In genomic region chr1:37634554-37635308, GRCh38 we compare ENCODE assay signal across 9 cellular contexts. TPM values are rescaled to one million over a fixed set of nuclear protein-coding genes. Genes with fewer than 3 reads are reported as not detected.
DNase-seq lines count a peak whose midpoint lies in the region; ATAC-seq, FAIRE-seq and TF ChIP-seq lines count a peak whose summit lies in the region.
"Had no signal": no experiment of that assay in that cellular context is flagged by ENCODE, and none has a peak within 500 bp of the region (broad histone marks: within the 10 kb centered on the region; RNA-seq: fewer than 3 reads in every experiment).

Gene RSPO1 (minus strand): TSS chr1:37634892. CDS start chr1:37629661, 5,231 bp downstream.

- CTCF ChIA-PET in activated naive CD4-positive, alpha-beta T cell treated with anti-CD3 and anti-CD28 coated beads for 36 hours (lab: Charles Lee), result interaction anchor here (1.8 kb wide), 1 partner anchor 31 kb away, joined by 5 read pairs; no protein-coding TSS in a partner anchor

- H3K9me3 Mint-ChIP-seq in activated naive CD4-positive, alpha-beta T cell treated with anti-CD3 and anti-CD28 coated beads, Interleukin-2, amount 50 U/mL, for 24 hours, result no peaks in the 10 kb centered on the region
- no peaks in the 10 kb centered on the region for H3K9me3 Mint-ChIP-seq in activated naive CD4-positive, alpha-beta T cell treated with anti-CD3 and anti-CD28 coated beads for 36 hours
- no peaks in the 10 kb centered on the region for H3K9me3 Mint-ChIP-seq in type B pancreatic cell

- FAIRE-seq in keratinocyte (lab: Jason Lieb, UNC), result no peak

- H3K4me3 Mint-ChIP-seq in activated naive CD4-positive, alpha-beta T cell treated with anti-CD3 and anti-CD28 coated beads, Interleukin-2, amount 50 U/mL, for 24 hours, result peak within 1 kb of the TSS; percentile 15
- no peak within 1 kb of the TSS for H3K4me3 Mint-ChIP-seq in activated naive CD4-positive, alpha-beta T cell treated with anti-CD3 and anti-CD28 coated beads for 36 hours
- peak within 1 kb of the TSS; percentile 82 for H3K4me3 Mint-ChIP-seq in type B pancreatic cell

- H3K27ac ChIP-seq in keratinocyte (ENCODE audit: control insufficient read depth, insufficient read depth, low read length), result no peak within 1 kb of the TSS
- H3K27ac ChIP-seq in caudate nucleus (ENCODE audit: low read depth, low read length), result no peak within 1 kb of the TSS
- H3K27ac ChIP-seq: KMS-11 had no signal

- peaks cover 52% of the 10 kb centered on the region for H3K27me3 Mint-ChIP-seq in activated naive CD4-positive, alpha-beta T cell treated with anti-CD3 and anti-CD28 coated beads, Interleukin-2, amount 50 U/mL, for 24 hours
- H3K27me3 Mint-ChIP-seq in activated naive CD4-positive, alpha-beta T cell treated with anti-CD3 and anti-CD28 coated beads for 36 hours (ENCODE audit: low read depth), result peaks cover 71% of the 10 kb centered on the region
- H3K27me3 Mint-ChIP-seq in type B pancreatic cell, result peaks cover 70% of the 10 kb centered on the region

- no peak within 1 kb of the TSS for H3K27ac Mint-ChIP-seq in activated naive CD4-positive, alpha-beta T cell treated with anti-CD3 and anti-CD28 coated beads, Interleukin-2, amount 50 U/mL, for 24 hours
- no peak within 1 kb of the TSS for H3K27ac Mint-ChIP-seq in activated naive CD4-positive, alpha-beta T cell treated with anti-CD3 and anti-CD28 coated beads for 36 hours
- H3K27ac Mint-ChIP-seq in type B pancreatic cell, result no peak within 1 kb of the TSS

- H3K36me3 ChIP-seq in keratinocyte (ENCODE audit: control insufficient read depth in 2 of 2, extremely low read depth in 1 of 2, insufficient read depth in 2 of 2, low read length in 2 of 2), result no peaks in the 10 kb centered on the region

- H3K4me1 Mint-ChIP-seq in activated naive CD4-positive, alpha-beta T cell treated with anti-CD3 and anti-CD28 coated beads, Interleukin-2, amount 50 U/mL, for 24 hours, result peaks cover 5% of the 10 kb centered on the region
- H3K4me1 Mint-ChIP-seq in activated naive CD4-positive, alpha-beta T cell treated with anti-CD3 and anti-CD28 coated beads for 36 hours (ENCODE audit: low read depth), result peaks cover 17% of the 10 kb centered on the region
- H3K4me1 Mint-ChIP-seq in type B pancreatic cell (ENCODE audit: unreplicated experiment), result peaks cover 16% of the 10 kb centered on the region

- H3K9me3 ChIP-seq in keratinocyte (ENCODE audit: control insufficient read depth, low read depth, low read length), result no peaks in the 10 kb centered on the region

- H2AFZ ChIP-seq in keratinocyte (ENCODE audit: control insufficient read depth, low read length), result no peak within 1 kb of the TSS

- no peak within 1 kb of the TSS for H3K9ac ChIP-seq in keratinocyte (ENCODE audit: control insufficient read depth, extremely low read depth, insufficient read depth, low read length)
- H3K9ac ChIP-seq: KMS-11 had no signal

- no peaks in the 10 kb centered on the region for H3K9me1 ChIP-seq in keratinocyte (ENCODE audit: control insufficient read depth, extremely low read depth, insufficient read depth, low read length)

- no peaks in the 10 kb centered on the region for H3K4me1 ChIP-seq in keratinocyte (ENCODE audit: control insufficient read depth, extremely low read depth, insufficient read depth, low read length)

- dilution Hi-C loops in keratinocyte (cut with MboI; ENCODE audit: extremely low pct_ligation_motif_present, low sequenced_read_pairs), result no loop called here

- in situ Hi-C loops in astrocyte of the cerebellum (cut with HindIII; ENCODE audit: low sequenced_read_pairs), result no loop called here

- no peak for DNase-seq in activated naive CD4-positive, alpha-beta T cell treated with anti-CD3 and anti-CD28 coated beads for 36 hours
- DNase-seq in astrocyte of the cerebellum (ENCODE audit: low read depth), result no peak
- DNase-seq in keratinocyte (ENCODE audit: low read depth, low spot score), result no peak
- no peak for DNase-seq in type B pancreatic cell (ENCODE audit: extremely low spot score, unreplicated experiment)
- no peak for DNase-seq in caudate nucleus (lab: John Stamatoyannopoulos, UW)

- H3K27me3 ChIP-seq in keratinocyte (ENCODE audit: control insufficient read depth, extremely low read depth, insufficient read depth, low read length), result peaks cover 86% of the 10 kb centered on the region

- no peaks in the 10 kb centered on the region for H4K20me1 ChIP-seq in keratinocyte (ENCODE audit: control insufficient read depth, extremely low read depth, insufficient read depth, low read length)

- no peaks in the 10 kb centered on the region for H3K36me3 Mint-ChIP-seq in activated naive CD4-positive, alpha-beta T cell treated with anti-CD3 and anti-CD28 coated beads, Interleukin-2, amount 50 U/mL, for 24 hours
- H3K36me3 Mint-ChIP-seq in activated naive CD4-positive, alpha-beta T cell treated with anti-CD3 and anti-CD28 coated beads for 36 hours (ENCODE audit: low read depth), result no peaks in the 10 kb centered on the region
- no peaks in the 10 kb centered on the region for H3K36me3 Mint-ChIP-seq in type B pancreatic cell

- peak within 1 kb of the TSS; percentile 10 for H3K4me2 ChIP-seq in keratinocyte (ENCODE audit: control insufficient read depth, extremely low read depth, insufficient read depth, low read depth, low read length)
- H3K4me2 ChIP-seq: KMS-11 had no signal

- H3K4me3 ChIP-seq in astrocyte of the cerebellum (ENCODE audit: low read depth, low read length) (peak within 1 kb of the TSS; percentile 21), keratinocyte (ENCODE audit: control insufficient read depth in 2 of 3, extremely low read depth in 1 of 3, insufficient read depth in 2 of 3, low read depth in 1 of 3, low read length in 3 of 3) (no peak within 1 kb of the TSS)

- TF ChIP-seq CTCF in astrocyte of the cerebellum (IDR thresholded peaks at IDR 0.05; ENCODE audit: low read depth, low read length, missing control alignments), result no peak
- no peak for TF ChIP-seq CTCF in keratinocyte (optimal IDR thresholded peaks at IDR 0.05 in 1 of 3, IDR thresholded peaks at IDR 0.05 in 1 of 3, conservative IDR thresholded peaks at IDR 0.05 in 1 of 3; ENCODE audit: extremely low read depth in 1 of 3, insufficient read depth in 2 of 3, low read length in 3 of 3)
- no peak for TF ChIP-seq CTCF in type B pancreatic cell (conservative IDR thresholded peaks at IDR 0.05)

- intact Hi-C loops in activated naive CD4-positive, alpha-beta T cell treated with anti-CD3 and anti-CD28 coated beads for 36 hours (cut with micrococcal nuclease), result no loop called here

- H3K79me2 ChIP-seq in keratinocyte (ENCODE audit: control insufficient read depth, insufficient read depth, low read length), result no peaks in the 10 kb centered on the region

- ATAC-seq in HG03097 (IDR thresholded peaks at IDR 0.05; ENCODE audit: low FRiP score, unreplicated experiment) (no peak), HG03521 (IDR thresholded peaks at IDR 0.05; ENCODE audit: unreplicated experiment) (no peak)

RNA-seq across cellular contexts. Expression of gene RSPO1, which starts in this region (rescaled TPM):
- not detected for total RNA-seq in activated naive CD4-positive, alpha-beta T cell treated with anti-CD3 and anti-CD28 coated beads for 36 hours
- polyA plus RNA-seq in keratinocyte, result not detected in 3 replicates
- polyA plus RNA-seq in keratinocyte (2011; ENCODE audit: low read depth), result not detected
- polyA plus RNA-seq in keratinocyte (2011; cell fraction: cytosol; rRNA removed), result not detected in 2 replicates
- not detected in 2 replicates for polyA plus RNA-seq in keratinocyte (2011; cell fraction: nucleus; rRNA removed)
- polyA plus RNA-seq in keratinocyte (2012; ENCODE audit: low replicate concordance), result not detected in 2 replicates
- not detected in 3 replicates for polyA minus RNA-seq in keratinocyte
- not detected for polyA minus RNA-seq in keratinocyte (2011; cell fraction: cytosol; rRNA and poly(A)+ RNA removed)
- not detected in 2 replicates for polyA minus RNA-seq in keratinocyte (2011; cell fraction: nucleus; rRNA and poly(A)+ RNA removed)
- total RNA-seq in type B pancreatic cell (ENCODE audit: low replicate concordance), result 0.26 and 1.4 TPM in 2 replicates
